1 cellular context compared by ENCODE assay signal in genomic region chr13:26589754-26590153, GRCh38.
TF ChIP-seq lines count a peak whose summit lies in the region.

No MANE protein-coding gene starts in this region.

TF ChIP-seq in SK-N-SH, 30 proteins besides CTCF, POLR2A, EP300 and RAD21 (continued from another document):
- TF ChIP-seq, protein P1, sequence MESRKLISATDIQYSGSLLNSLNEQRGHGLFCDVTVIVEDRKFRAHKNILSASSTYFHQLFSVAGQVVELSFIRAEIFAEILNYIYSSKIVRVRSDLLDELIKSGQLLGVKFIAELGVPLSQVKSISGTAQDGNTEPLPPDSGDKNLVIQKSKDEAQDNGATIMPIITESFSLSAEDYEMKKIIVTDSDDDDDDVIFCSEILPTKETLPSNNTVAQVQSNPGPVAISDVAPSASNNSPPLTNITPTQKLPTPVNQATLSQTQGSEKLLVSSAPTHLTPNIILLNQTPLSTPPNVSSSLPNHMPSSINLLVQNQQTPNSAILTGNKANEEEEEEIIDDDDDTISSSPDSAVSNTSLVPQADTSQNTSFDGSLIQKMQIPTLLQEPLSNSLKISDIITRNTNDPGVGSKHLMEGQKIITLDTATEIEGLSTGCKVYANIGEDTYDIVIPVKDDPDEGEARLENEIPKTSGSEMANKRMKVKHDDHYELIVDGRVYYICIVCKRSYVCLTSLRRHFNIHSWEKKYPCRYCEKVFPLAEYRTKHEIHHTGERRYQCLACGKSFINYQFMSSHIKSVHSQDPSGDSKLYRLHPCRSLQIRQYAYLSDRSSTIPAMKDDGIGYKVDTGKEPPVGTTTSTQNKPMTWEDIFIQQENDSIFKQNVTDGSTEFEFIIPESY (IDR thresholded peaks at IDR 0.05; ENCODE audit: borderline replicate concordance, low read depth): no peak
- TF ChIP-seq TCF12 (IDR thresholded peaks at IDR 0.05) (no peak), POLR2AphosphoS5 (IDR thresholded peaks at IDR 0.05; ENCODE audit: low read depth, low read length) (no peak), MAX (IDR thresholded peaks at IDR 0.05; ENCODE audit: low read depth) (no peak), JUND (IDR thresholded peaks at IDR 0.05) (no peak), ELF1 (IDR thresholded peaks at IDR 0.05) (no peak), RFX5 (IDR thresholded peaks at IDR 0.05; ENCODE audit: low read length) (no peak), RXRA (IDR thresholded peaks at IDR 0.05; ENCODE audit: borderline replicate concordance, low read depth) (no peak), SMC3 (IDR thresholded peaks at IDR 0.05; ENCODE audit: low read depth, low read length) (no peak), FOXJ3 (CRISPR knock-in tag; IDR thresholded peaks at IDR 0.05) (no peak), GABPA (IDR thresholded peaks at IDR 0.05; ENCODE audit: low read depth) (no peak), TAF1 (IDR thresholded peaks at IDR 0.05; ENCODE audit: borderline replicate concordance, low read depth, low read length) (no peak), MXI1 (IDR thresholded peaks at IDR 0.05; ENCODE audit: low read depth, low read length) (no peak), USF2 (IDR thresholded peaks at IDR 0.05; ENCODE audit: borderline replicate concordance, low read depth, low read length) (no peak)
